ENCODE assay signal across 11 cellular contexts in the genomic region with DNA sequence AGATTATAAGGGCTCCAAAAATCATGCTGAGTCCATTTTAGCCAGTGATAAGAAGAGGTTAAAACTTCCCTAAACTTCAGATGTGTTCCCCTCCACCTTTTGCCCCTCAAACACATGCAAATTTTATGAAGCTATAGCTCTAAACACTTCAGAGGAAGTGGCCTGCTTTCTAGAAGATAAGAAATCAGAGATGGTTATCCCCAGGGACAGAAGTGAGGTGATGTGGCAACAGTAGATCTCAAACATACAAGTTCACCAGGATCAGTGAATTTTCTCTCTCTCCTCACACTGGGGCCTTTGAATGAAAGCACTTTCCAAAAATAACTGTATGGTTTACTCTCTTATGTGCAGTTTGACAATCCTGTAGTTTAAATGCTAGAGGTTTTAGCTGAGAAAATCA.
DNase-seq lines count a peak whose midpoint lies in the region; ATAC-seq, FAIRE-seq and TF ChIP-seq lines count a peak whose summit lies in the region.
"Had no signal": no experiment of that assay in that cellular context is flagged by ENCODE, and none has a peak within 500 bp of the region (broad histone marks: within the 10 kb centered on the region; RNA-seq: fewer than 3 reads in every experiment).

No MANE protein-coding gene starts in this region.

- TF ChIP-seq CTCF in GM06990 (IDR thresholded peaks at IDR 0.05; ENCODE audit: insufficient read depth, low read length, poor library complexity, severe bottlenecking) (no peak), GM20000 (IDR thresholded peaks at IDR 0.05; ENCODE audit: extremely low read depth, missing control alignments) (no peak), VCaP (conservative IDR thresholded peaks at IDR 0.05) (no peak), endodermal cell (conservative IDR thresholded peaks at IDR 0.05) (no peak)

- DNase-seq in GM06990 (ENCODE audit: extremely low read depth, insufficient read length) (peak; percentile 55), GM20000 (ENCODE audit: low spot score) (peak; percentile 32), HTR-8/SVneo (ENCODE audit: insufficient read length, low spot score) (no peak), DMS153 (lab: John Stamatoyannopoulos, UW) (no peak), CD1c-positive myeloid dendritic cell (ENCODE audit: extremely low spot score) (no peak), endodermal cell (no peak)
- DNase-seq: CD8-positive, alpha-beta memory T cell; hippocampal formation had no signal

- peak; percentile 78 for ATAC-seq in HG03135 (IDR thresholded peaks at IDR 0.05; ENCODE audit: unreplicated experiment)

- no peaks in the 10 kb centered on the region for H3K36me3 ChIP-seq in GM06990 (ENCODE audit: control insufficient read depth, insufficient read depth, low read length)
- H3K36me3 ChIP-seq in endodermal cell (ENCODE audit: control insufficient read depth, insufficient read depth, low read length): no peaks in the 10 kb centered on the region

- H3K4me3 Mint-ChIP-seq in endodermal cell: no peak overlapping the region
- H3K4me3 Mint-ChIP-seq: CD8-positive, alpha-beta memory T cell had no signal

- H3K4me3 ChIP-seq in GM06990 (replicated peaks; ENCODE audit: low read depth, low read length) (no peak overlapping the region), endodermal cell (ENCODE audit: low read length) (no peak overlapping the region)

- H3K4me1 ChIP-seq in endodermal cell (ENCODE audit: control insufficient read depth, insufficient read depth, low read length): peaks cover 7% of the 10 kb centered on the region

- H3K27ac Mint-ChIP-seq in endodermal cell: no peak overlapping the region

- peaks cover 5% of the 10 kb centered on the region for H3K9me3 ChIP-seq in endodermal cell (ENCODE audit: control insufficient read depth, low read length)

- H3K36me3 Mint-ChIP-seq in endodermal cell (ENCODE audit: low read depth): no peaks in the 10 kb centered on the region

- H3K27me3 ChIP-seq in GM06990 (replicated peaks; ENCODE audit: control insufficient read depth, insufficient read depth, low read length) (no peaks in the 10 kb centered on the region), endodermal cell (ENCODE audit: control insufficient read depth, insufficient read depth, low read length, poor library complexity, severe bottlenecking) (no peaks in the 10 kb centered on the region)

- no peaks in the 10 kb centered on the region for H3K27me3 Mint-ChIP-seq in endodermal cell (ENCODE audit: insufficient read depth)
- H3K27me3 Mint-ChIP-seq: CD8-positive, alpha-beta memory T cell had no signal

- H3K9ac ChIP-seq in endodermal cell (ENCODE audit: extremely low read depth, low read length, poor library complexity, severe bottlenecking): no peak overlapping the region

- no peak for FAIRE-seq in HTR-8/SVneo (lab: Jason Lieb, UNC)
- FAIRE-seq: RCC 7860 had no signal

- H3K4me1 Mint-ChIP-seq in endodermal cell: peaks cover 26% of the 10 kb centered on the region

- no peaks in the 10 kb centered on the region for H3K9me3 Mint-ChIP-seq in endodermal cell
- H3K9me3 Mint-ChIP-seq: CD8-positive, alpha-beta memory T cell had no signal

- H3K27ac ChIP-seq in VCaP (peak overlapping the region; percentile 95), endodermal cell (ENCODE audit: low read depth, low read length) (no peak overlapping the region)

Comparison
In these comparisons a context has a peak if more than half of its experiments do, and no peak if none do; other contexts are left out.
1. DNase-seq: peak in GM06990 (single experiment) and GM20000 (single experiment); none in HTR-8/SVneo (single experiment), DMS153 (single experiment), CD1c-positive myeloid dendritic cell (single experiment) and endodermal cell (single experiment).